3 cellular contexts compared by ENCODE assay signal in genomic region chr4:8896506-8896905, GRCh38.
A peak's percentile ranks its signal among the peaks of the same experiment; 100 is the strongest.
TF ChIP-seq lines count a peak whose summit lies in the region.

No MANE protein-coding gene starts in this region.

TF ChIP-seq in GM23338, 12 proteins besides CTCF, POLR2A, EP300 and RAD21:
- no peak for TF ChIP-seq REST (IDR thresholded peaks at IDR 0.05; ENCODE audit: unreplicated experiment)
- no peak for TF ChIP-seq NANOG (IDR thresholded peaks at IDR 0.05; ENCODE audit: borderline replicate concordance)
- no peak for TF ChIP-seq POLR2AphosphoS5 (IDR thresholded peaks at IDR 0.05; ENCODE audit: low read depth)
- TF ChIP-seq STAT1 (IDR thresholded peaks at IDR 0.05; ENCODE audit: unreplicated experiment) = no peak
- TF ChIP-seq ZNF114 (CRISPR knock-in tag; IDR thresholded peaks at IDR 0.05) = no peak
- no peak for TF ChIP-seq EZH2phosphoT487 (IDR thresholded peaks at IDR 0.05; ENCODE audit: unreplicated experiment)

TF ChIP-seq in WTC11, 78 proteins besides CTCF, POLR2A, EP300 and RAD21:
- no peak for TF ChIP-seq ATF2 (CRISPR knock-in tag; IDR thresholded peaks at IDR 0.05; ENCODE audit: borderline replicate concordance, low read depth)
- TF ChIP-seq ZNF396 (CRISPR knock-in tag; IDR thresholded peaks at IDR 0.05; ENCODE audit: borderline replicate concordance) = no peak
- TF ChIP-seq ZNF232 (CRISPR knock-in tag; IDR thresholded peaks at IDR 0.05) = no peak
- TF ChIP-seq, protein P1, sequence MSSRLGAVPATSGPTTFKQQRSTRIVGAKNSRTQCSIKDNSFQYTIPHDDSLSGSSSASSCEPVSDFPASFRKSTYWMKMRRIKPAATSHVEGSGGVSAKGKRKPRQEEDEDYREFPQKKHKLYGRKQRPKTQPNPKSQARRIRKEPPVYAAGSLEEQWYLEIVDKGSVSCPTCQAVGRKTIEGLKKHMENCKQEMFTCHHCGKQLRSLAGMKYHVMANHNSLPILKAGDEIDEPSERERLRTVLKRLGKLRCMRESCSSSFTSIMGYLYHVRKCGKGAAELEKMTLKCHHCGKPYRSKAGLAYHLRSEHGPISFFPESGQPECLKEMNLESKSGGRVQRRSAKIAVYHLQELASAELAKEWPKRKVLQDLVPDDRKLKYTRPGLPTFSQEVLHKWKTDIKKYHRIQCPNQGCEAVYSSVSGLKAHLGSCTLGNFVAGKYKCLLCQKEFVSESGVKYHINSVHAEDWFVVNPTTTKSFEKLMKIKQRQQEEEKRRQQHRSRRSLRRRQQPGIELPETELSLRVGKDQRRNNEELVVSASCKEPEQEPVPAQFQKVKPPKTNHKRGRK (CRISPR knock-in tag; IDR thresholded peaks at IDR 0.05; ENCODE audit: borderline replicate concordance) = no peak
- TF ChIP-seq FOXJ3 (CRISPR knock-in tag; IDR thresholded peaks at IDR 0.05; ENCODE audit: borderline replicate concordance) = no peak
- TF ChIP-seq ZMAT4 (CRISPR knock-in tag; IDR thresholded peaks at IDR 0.05) = no peak
- TF ChIP-seq MLX (CRISPR knock-in tag; IDR thresholded peaks at IDR 0.05) = no peak

TF ChIP-seq in H1, 55 proteins besides CTCF, POLR2A, EP300 and RAD21:
- peak; percentile 47; the same call in 1 of the 2 replicates for TF ChIP-seq KDM1A (IDR thresholded peaks at IDR 0.05; ENCODE audit: borderline replicate concordance, low read length)
- no peak for TF ChIP-seq HDAC2 (IDR thresholded peaks at IDR 0.05; ENCODE audit: borderline replicate concordance in 1 of 2, low read depth in 2 of 2, low read length in 2 of 2)
TF ChIP-seq in H1: peak in this region for 1.
